Comparison of ENCODE assay signal across 9 cellular contexts in genomic region chr15:59637507-59637906, GRCh38. TPM values are rescaled to one million over a fixed set of nuclear protein-coding genes. Genes with fewer than 3 reads are reported as not detected.
A peak's percentile ranks its signal among the peaks of the same experiment; 100 is the strongest.
DNase-seq lines count a peak whose midpoint lies in the region; ATAC-seq, FAIRE-seq and TF ChIP-seq lines count a peak whose summit lies in the region.
"Not testable (repeated sequence)": the region's sequence is repeated elsewhere in the genome, so short reads cannot be mapped to it uniquely, and the experiment has no call there.
"Had no signal": no experiment of that assay in that cellular context is flagged by ENCODE, and none has a peak within 500 bp of the region (broad histone marks: within the 10 kb centered on the region; RNA-seq: fewer than 3 reads in every experiment).

No MANE protein-coding gene starts in this region.

- peak; percentile 51 for FAIRE-seq in D721Med (lab: Jason Lieb, UNC)

- POLR2A ChIA-PET in RWPE1 (lab: Yijun Ruan, JAX; ENCODE audit: low non-redundant PET): not testable (repeated sequence)
- POLR2A ChIA-PET in MCF 10A (lab: Yijun Ruan, JAX): interaction anchor here (1.1 kb wide), 1 partner anchor 82 kb away, joined by 4 read pairs; no protein-coding TSS in a partner anchor

- DNase-seq in D721Med (ENCODE audit: insufficient read length, low spot score); RWPE1 (ENCODE audit: low spot score); MCF 10A (ENCODE audit: unreplicated experiment); fibroblast of mammary gland (ENCODE audit: low read depth); memory B cell (ENCODE audit: low spot score in 2 of 2): not testable (repeated sequence)
- DNase-seq in GM23338 (ENCODE audit: low spot score): peak; percentile 11
- DNase-seq in M059J (ENCODE audit: low read depth): peak; percentile 15

- BruUV-seq in MCF 10A (replicated peaks; lab: Mats Ljungman, UMichigan): not testable (repeated sequence)

- not testable (repeated sequence) for H3K27ac Mint-ChIP-seq in GM23338; MCF 10A (ENCODE audit: low read depth, unreplicated experiment)
- H3K27ac Mint-ChIP-seq in memory B cell: peak overlapping the region; percentile 31

- not testable (repeated sequence) for H3K9me2 ChIP-seq in GM23338 (ENCODE audit: insufficient read depth)

- not testable (repeated sequence) for H3F3A ChIP-seq in GM23338 (replicated peaks; ENCODE audit: low read depth)

- not testable (repeated sequence) for H3K79me2 ChIP-seq in GM23338 (replicated peaks; ENCODE audit: insufficient read depth)

- not testable (repeated sequence) for H3K27ac ChIP-seq in GM23338 (ENCODE audit: low read depth)
- 0 out of 2 replicates have a peak overlapping the region, but pooled peaks have one; percentile 15 for H3K27ac ChIP-seq in RWPE1

- not testable (repeated sequence) for H2AFZ ChIP-seq in GM23338

- ATAC-seq in GM23338; memory B cell (ENCODE audit: low read depth): not testable (repeated sequence)

- H3K36me3 Mint-ChIP-seq in GM23338 (ENCODE audit: low read depth): peaks cover 28% of the 10 kb centered on the region; the same call in 1 of the 3 replicates
- H3K36me3 Mint-ChIP-seq in MCF 10A (ENCODE audit: insufficient read depth, unreplicated experiment): peaks cover 46% of the 10 kb centered on the region
- peaks cover 24% of the 10 kb centered on the region for H3K36me3 Mint-ChIP-seq in memory B cell

- not testable (repeated sequence) for TF ChIP-seq CTCF in D721Med (IDR thresholded peaks at IDR 0.05; ENCODE audit: insufficient read depth, missing control alignments)
- TF ChIP-seq CTCF in GM23338 (conservative IDR thresholded peaks at IDR 0.05; ENCODE audit: low read depth in 2 of 2): peak in 1 of 2 experiments; percentile 37; a peak in 2 of 4 replicates
- 0 out of 2 replicates have a peak, but pooled peaks have one; percentile 11 for TF ChIP-seq CTCF in RWPE1 (conservative IDR thresholded peaks at IDR 0.05; ENCODE audit: low read depth)
- peak; percentile 11 for TF ChIP-seq CTCF in MCF 10A (IDR thresholded peaks at IDR 0.05; ENCODE audit: unreplicated experiment)
- TF ChIP-seq CTCF in fibroblast of mammary gland (conservative IDR thresholded peaks at IDR 0.05; ENCODE audit: control insufficient read depth, insufficient read depth, low read depth, low read length): peak; percentile 6

- not testable (repeated sequence) for H3K27me3 ChIP-seq in GM23338 (ENCODE audit: insufficient read depth)

- H4K20me1 ChIP-seq in GM23338 (replicated peaks; ENCODE audit: insufficient read depth): not testable (repeated sequence)

- not testable (repeated sequence) for H3K4me1 ChIP-seq in GM23338 (ENCODE audit: insufficient read depth)

- not testable (repeated sequence) for H3K4me2 ChIP-seq in GM23338

- H3K9me3 Mint-ChIP-seq in GM23338; MCF 10A (ENCODE audit: unreplicated experiment); memory B cell: not testable (repeated sequence)

- not testable (repeated sequence) for H3K27me3 Mint-ChIP-seq in GM23338 (ENCODE audit: insufficient read depth, low read depth, poor library complexity); MCF 10A (ENCODE audit: insufficient read depth, unreplicated experiment); memory B cell

- H3K4me1 Mint-ChIP-seq in GM23338; MCF 10A (ENCODE audit: insufficient read depth, unreplicated experiment); memory B cell: not testable (repeated sequence)

- intact Hi-C loops in MCF 10A (cut with micrococcal nuclease): not testable (repeated sequence)

- H3K36me3 ChIP-seq in GM23338 (ENCODE audit: insufficient read depth): not testable (repeated sequence)

- not testable (repeated sequence) for H3K4me3 ChIP-seq in GM23338; fibroblast of mammary gland (ENCODE audit: control insufficient read depth, low read depth, low read length)

- CTCF ChIA-PET in RWPE1 (lab: Yijun Ruan, JAX): interaction anchor here (0.6 to 1.0 kb wide), 4 partner anchors 29 to 1159 kb away, joined by 3 to 5 read pairs (median 4); no protein-coding TSS in a partner anchor
- CTCF ChIA-PET in MCF 10A (lab: Yijun Ruan, JAX): interaction anchor here (0.6 to 16.0 kb wide), 6 partner anchors 8 to 121 kb away, joined by 3 to 196 read pairs (median 6); no protein-coding TSS in a partner anchor

- H3K4me3 Mint-ChIP-seq in GM23338; MCF 10A (ENCODE audit: unreplicated experiment); memory B cell: not testable (repeated sequence)

RNA-seq across cellular contexts. Expression of gene GTF2A2, which starts 19.8 kb away (rescaled TPM):
- total RNA-seq in GM23338 (2014; rRNA removed; shearing (Covaris generic)): 40.7 and 45.9 TPM in 2 replicates
- 420 and 424 TPM in 2 replicates for polyA plus RNA-seq in GM23338 (2016; fragmentation: Nextera tagmentation; extraction: Ambion mirVana)
- total RNA-seq in M059J (2014; rRNA removed; shearing (Covaris generic)): 80.8 and 93.3 TPM in 2 replicates
- total RNA-seq in MCF 10A (2022): 152 and 165 TPM in 2 replicates

RNA-seq across cellular contexts. Expression of gene GCNT3, which starts 25.9 kb away (rescaled TPM):
- not detected in 2 replicates for total RNA-seq in GM23338 (2014; rRNA removed; shearing (Covaris generic))
- polyA plus RNA-seq in GM23338 (2016; fragmentation: Nextera tagmentation; extraction: Ambion mirVana): not detected in 2 replicates
- total RNA-seq in M059J (2014; rRNA removed; shearing (Covaris generic)): 1.1 and 1.6 TPM in 2 replicates
- not detected in 2 replicates for total RNA-seq in MCF 10A (2022)
- total RNA-seq: CD4-positive, alpha-beta memory T cell had no signal
- polyA plus RNA-seq: CD4-positive, alpha-beta memory T cell; IgD-negative memory B cell had no signal

RNA-seq across cellular contexts. Expression of gene BNIP2, which starts 51.6 kb away (rescaled TPM):
- 83.7 and 86.6 TPM in 2 replicates for total RNA-seq in GM23338 (2014; rRNA removed; shearing (Covaris generic))
- 38.5 and 43.7 TPM in 2 replicates for polyA plus RNA-seq in GM23338 (2016; fragmentation: Nextera tagmentation; extraction: Ambion mirVana)
- 95.3 and 115 TPM in 2 replicates for total RNA-seq in M059J (2014; rRNA removed; shearing (Covaris generic))
- total RNA-seq in MCF 10A (2022): 80.7 and 91.5 TPM in 2 replicates
